1 cellular context compared by ENCODE assay signal in the genomic region with DNA sequence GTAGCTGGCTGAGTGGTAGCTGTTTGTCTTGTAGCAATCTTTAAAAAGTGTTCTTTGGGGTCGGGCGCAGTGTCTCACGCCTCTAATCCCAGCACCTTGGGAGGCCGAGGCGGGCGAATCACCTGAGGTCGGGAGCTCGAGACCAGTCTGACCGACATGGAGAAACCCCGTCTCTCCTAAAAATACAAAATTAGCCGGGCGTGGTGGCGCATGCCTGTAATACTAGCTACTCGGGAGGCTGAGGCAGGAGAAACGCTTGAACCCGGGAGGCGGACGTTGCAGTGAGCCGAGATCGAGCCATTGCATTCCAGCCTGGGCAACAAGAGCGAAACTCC.
A peak's percentile ranks its signal among the peaks of the same experiment; 100 is the strongest.
TF ChIP-seq lines count a peak whose summit lies in the region.

No MANE protein-coding gene starts in this region.

TF ChIP-seq in GM12878, 131 proteins besides CTCF, POLR2A, EP300 and RAD21 (continued from another document):
- TF ChIP-seq, protein P1, sequence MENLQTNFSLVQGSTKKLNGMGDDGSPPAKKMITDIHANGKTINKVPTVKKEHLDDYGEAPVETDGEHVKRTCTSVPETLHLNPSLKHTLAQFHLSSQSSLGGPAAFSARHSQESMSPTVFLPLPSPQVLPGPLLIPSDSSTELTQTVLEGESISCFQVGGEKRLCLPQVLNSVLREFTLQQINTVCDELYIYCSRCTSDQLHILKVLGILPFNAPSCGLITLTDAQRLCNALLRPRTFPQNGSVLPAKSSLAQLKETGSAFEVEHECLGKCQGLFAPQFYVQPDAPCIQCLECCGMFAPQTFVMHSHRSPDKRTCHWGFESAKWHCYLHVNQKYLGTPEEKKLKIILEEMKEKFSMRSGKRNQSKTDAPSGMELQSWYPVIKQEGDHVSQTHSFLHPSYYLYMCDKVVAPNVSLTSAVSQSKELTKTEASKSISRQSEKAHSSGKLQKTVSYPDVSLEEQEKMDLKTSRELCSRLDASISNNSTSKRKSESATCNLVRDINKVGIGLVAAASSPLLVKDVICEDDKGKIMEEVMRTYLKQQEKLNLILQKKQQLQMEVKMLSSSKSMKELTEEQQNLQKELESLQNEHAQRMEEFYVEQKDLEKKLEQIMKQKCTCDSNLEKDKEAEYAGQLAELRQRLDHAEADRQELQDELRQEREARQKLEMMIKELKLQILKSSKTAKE (IDR thresholded peaks at IDR 0.05; ENCODE audit: low read depth, poor library complexity, severe bottlenecking): peak; percentile 49
- TF ChIP-seq IKZF2 (IDR thresholded peaks at IDR 0.05) (peak in 1 of 2 experiments; percentile 80; a peak in 2 of 4 replicates), LARP7 (IDR thresholded peaks at IDR 0.05) (peak; percentile 14; the same call in 1 of the 2 replicates)
- TF ChIP-seq, protein P2, sequence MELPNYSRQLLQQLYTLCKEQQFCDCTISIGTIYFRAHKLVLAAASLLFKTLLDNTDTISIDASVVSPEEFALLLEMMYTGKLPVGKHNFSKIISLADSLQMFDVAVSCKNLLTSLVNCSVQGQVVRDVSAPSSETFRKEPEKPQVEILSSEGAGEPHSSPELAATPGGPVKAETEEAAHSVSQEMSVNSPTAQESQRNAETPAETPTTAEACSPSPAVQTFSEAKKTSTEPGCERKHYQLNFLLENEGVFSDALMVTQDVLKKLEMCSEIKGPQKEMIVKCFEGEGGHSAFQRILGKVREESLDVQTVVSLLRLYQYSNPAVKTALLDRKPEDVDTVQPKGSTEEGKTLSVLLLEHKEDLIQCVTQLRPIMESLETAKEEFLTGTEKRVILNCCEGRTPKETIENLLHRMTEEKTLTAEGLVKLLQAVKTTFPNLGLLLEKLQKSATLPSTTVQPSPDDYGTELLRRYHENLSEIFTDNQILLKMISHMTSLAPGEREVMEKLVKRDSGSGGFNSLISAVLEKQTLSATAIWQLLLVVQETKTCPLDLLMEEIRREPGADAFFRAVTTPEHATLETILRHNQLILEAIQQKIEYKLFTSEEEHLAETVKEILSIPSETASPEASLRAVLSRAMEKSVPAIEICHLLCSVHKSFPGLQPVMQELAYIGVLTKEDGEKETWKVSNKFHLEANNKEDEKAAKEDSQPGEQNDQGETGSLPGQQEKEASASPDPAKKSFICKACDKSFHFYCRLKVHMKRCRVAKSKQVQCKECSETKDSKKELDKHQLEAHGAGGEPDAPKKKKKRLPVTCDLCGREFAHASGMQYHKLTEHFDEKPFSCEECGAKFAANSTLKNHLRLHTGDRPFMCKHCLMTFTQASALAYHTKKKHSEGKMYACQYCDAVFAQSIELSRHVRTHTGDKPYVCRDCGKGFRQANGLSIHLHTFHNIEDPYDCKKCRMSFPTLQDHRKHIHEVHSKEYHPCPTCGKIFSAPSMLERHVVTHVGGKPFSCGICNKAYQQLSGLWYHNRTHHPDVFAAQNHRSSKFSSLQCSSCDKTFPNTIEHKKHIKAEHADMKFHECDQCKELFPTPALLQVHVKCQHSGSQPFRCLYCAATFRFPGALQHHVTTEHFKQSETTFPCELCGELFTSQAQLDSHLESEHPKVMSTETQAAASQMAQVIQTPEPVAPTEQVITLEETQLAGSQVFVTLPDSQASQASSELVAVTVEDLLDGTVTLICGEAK (IDR thresholded peaks at IDR 0.05; ENCODE audit: borderline replicate concordance): peak; percentile 12; the same call in 1 of the 2 replicates
